ENCODE assay signal across 31 cellular contexts in genomic region chr19:29890392-29890791, GRCh38.
"Had no signal": no experiment of that assay in that cellular context is flagged by ENCODE, and none has a peak within 500 bp of the region (broad histone marks: within the 10 kb centered on the region; RNA-seq: fewer than 3 reads in every experiment).

No MANE protein-coding gene starts in this region.

- H3K36me3 ChIP-seq: adrenal gland, brain microvascular endothelial cell, breast epithelium had no signal

- DNase-seq: activated B cell treated with CpG ODN at 0.5 μM for 24 hours; activated CD4-positive, alpha-beta memory T cell treated with anti-CD3 and anti-CD28 coated beads for 36 hours; activated CD4-positive, alpha-beta T cell treated with anti-CD3 and anti-CD28 coated beads for 4 hours; activated CD4-positive, alpha-beta T cell treated with anti-CD3 and anti-CD28 coated beads, Interleukin-2, amount 10 ng/mL, durations not matched to agents 24 days and 14 days; activated CD4-positive, CD25-positive, alpha-beta regulatory T cell treated with anti-CD3 and anti-CD28 coated beads, Interleukin-2, amount 50 U/mL, for 72 hours; activated CD8-positive, alpha-beta memory T cell treated with anti-CD3 and anti-CD28 coated beads, Interleukin-2, amount 50 U/mL, for 4 hours; activated CD8-positive, alpha-beta T cell treated with anti-CD3 and anti-CD28 coated beads for 36 hours; activated effector memory CD4-positive, alpha-beta T cell treated with anti-CD3 and anti-CD28 coated beads, Interleukin-2, amount 50 U/mL, for 16 hours; activated gamma-delta T cell treated with Interleukin-2 at 50 U/mL for 16 hours; activated naive CD4-positive, alpha-beta T cell; activated naive CD4-positive, alpha-beta T cell treated with anti-CD3 and anti-CD28 coated beads, Interleukin-2, amount 10 ng/mL, durations not matched to agents 7 days and 5 days; activated naive CD8-positive, alpha-beta T cell treated with anti-CD3 and anti-CD28 coated beads for 36 hours; activated T-cell treated with anti-CD3 and anti-CD28 coated beads for 4 hours; activated T-cell treated with anti-CD3 and anti-CD28 coated beads, Interleukin-2, amount 50 U/mL, for 1 hour; activated T-cell treated with anti-CD3 and anti-CD28 coated beads, Interleukin-2, amount 50 U/mL, for 4 hours; activated T-cell treated with anti-CD3 and anti-CD28 coated beads, Interleukin-2, amount 50 U/mL, for 72 hours; adrenal gland; amniotic stem cell; body of pancreas; brain microvascular endothelial cell; central memory CD4-positive, alpha-beta T cell; T-helper 1 cell; T-helper 2 cell; T-helper 9 cell had no signal

- H3K27ac Mint-ChIP-seq: activated B cell treated with CpG ODN at 0.5 μM for 24 hours; activated CD4-positive, alpha-beta memory T cell treated with anti-CD3 and anti-CD28 coated beads for 36 hours; activated CD4-positive, alpha-beta T cell treated with anti-CD3 and anti-CD28 coated beads, Interleukin-2, amount 10 ng/mL, durations not matched to agents 24 days and 14 days; activated CD8-positive, alpha-beta T cell treated with anti-CD3 and anti-CD28 coated beads for 36 hours; activated naive CD4-positive, alpha-beta T cell treated with anti-CD3 and anti-CD28 coated beads, Interleukin-2, amount 10 ng/mL, durations not matched to agents 7 days and 5 days; activated naive CD4-positive, alpha-beta T cell treated with anti-CD3 and anti-CD28 coated beads, Interleukin-2, amount 50 U/mL, for 72 hours; activated naive CD8-positive, alpha-beta T cell treated with anti-CD3 and anti-CD28 coated beads for 36 hours; activated T-cell treated with anti-CD3 and anti-CD28 coated beads, Interleukin-2, amount 50 U/mL, for 72 hours; activated T-helper 1 cell treated with anti-CD3 and anti-CD28 coated beads, Interleukin-12 subunit alpha, Interleukin-12 subunit beta, Interleukin-2, Interleukin-4 antibody, amounts not matched to agents 30 ng/mL and 10 ng/mL and 1 ng/mL, durations not matched to agents 14 hours and 24 hours and 36 hours; activated T-helper 17 cell treated with anti-CD3 and anti-CD28 coated beads, Interleukin-2, amount 50 U/mL, for 72 hours; T-helper 1 cell treated with Interleukin-12 subunit alpha and Interleukin-12 subunit beta and Interleukin-4 antibody, amounts not matched to agents 30 μg/mL and 1 μg/mL, for 36 hours; T-helper 2 cell treated with Interferon-gamma antibody and Interleukin-4, amounts not matched to agents 5 μg/mL and 100 μg/mL, for 36 hours had no signal

- H3K27ac ChIP-seq: adrenal gland, body of pancreas, brain microvascular endothelial cell, breast epithelium, VCaP had no signal

- H3K36me3 Mint-ChIP-seq: activated CD4-positive, alpha-beta memory T cell treated with anti-CD3 and anti-CD28 coated beads for 36 hours; activated naive CD4-positive, alpha-beta T cell treated with anti-CD3 and anti-CD28 coated beads, Interleukin-2, amount 10 ng/mL, durations not matched to agents 7 days and 5 days; activated naive CD4-positive, alpha-beta T cell treated with anti-CD3 and anti-CD28 coated beads, Interleukin-2, amount 50 U/mL, for 72 hours; activated naive CD8-positive, alpha-beta T cell treated with anti-CD3 and anti-CD28 coated beads for 36 hours had no signal

- H3K9me3 ChIP-seq: adrenal gland, body of pancreas, breast epithelium had no signal

- ATAC-seq: activated CD8-positive, alpha-beta T cell treated with anti-CD3 and anti-CD28 coated beads for 36 hours; activated naive CD4-positive, alpha-beta T cell treated with anti-CD3 and anti-CD28 coated beads, Interleukin-2, amount 50 U/mL, for 72 hours; activated T-cell treated with anti-CD3 and anti-CD28 coated beads, Interleukin-2, amount 50 U/mL, for 4 hours; activated T-cell treated with anti-CD3 and anti-CD28 coated beads, Interleukin-2, amount 50 U/mL, for 72 hours; activated T-helper 17 cell treated with anti-CD3 and anti-CD28 coated beads, Interleukin-2, amount 50 U/mL, for 72 hours; body of pancreas had no signal

- H3K4me1 ChIP-seq: body of pancreas, breast epithelium had no signal

- H3K27me3 ChIP-seq: adrenal gland, body of pancreas, brain microvascular endothelial cell, breast epithelium had no signal

- H3K27me3 Mint-ChIP-seq: activated naive CD8-positive, alpha-beta T cell treated with anti-CD3 and anti-CD28 coated beads for 36 hours; activated T-helper 17 cell treated with anti-CD3 and anti-CD28 coated beads, Interleukin-2, amount 50 U/mL, for 72 hours had no signal

- H3K4me3 ChIP-seq: adrenal gland, body of pancreas, breast epithelium had no signal

- H3K4me3 Mint-ChIP-seq: activated B cell treated with CpG ODN at 0.5 μM for 24 hours; activated CD4-positive, alpha-beta memory T cell treated with anti-CD3 and anti-CD28 coated beads for 36 hours; activated CD4-positive, alpha-beta T cell treated with anti-CD3 and anti-CD28 coated beads, Interleukin-2, amount 10 ng/mL, durations not matched to agents 24 days and 14 days; activated CD8-positive, alpha-beta T cell treated with anti-CD3 and anti-CD28 coated beads for 36 hours; activated naive CD4-positive, alpha-beta T cell treated with anti-CD3 and anti-CD28 coated beads, Interleukin-2, amount 10 ng/mL, durations not matched to agents 7 days and 5 days; activated naive CD8-positive, alpha-beta T cell treated with anti-CD3 and anti-CD28 coated beads for 36 hours; activated T-cell treated with anti-CD3 and anti-CD28 coated beads, Interleukin-2, amount 50 U/mL, for 4 hours; activated T-cell treated with anti-CD3 and anti-CD28 coated beads, Interleukin-2, amount 50 U/mL, for 72 hours; activated T-helper 1 cell treated with anti-CD3 and anti-CD28 coated beads, Interleukin-12 subunit alpha, Interleukin-12 subunit beta, Interleukin-2, Interleukin-4 antibody, amounts not matched to agents 30 ng/mL and 10 ng/mL and 1 ng/mL, durations not matched to agents 14 hours and 24 hours and 36 hours; activated T-helper 17 cell treated with anti-CD3 and anti-CD28 coated beads, Interleukin-2, amount 50 U/mL, for 72 hours; T-helper 1 cell treated with Interleukin-12 subunit alpha and Interleukin-12 subunit beta and Interleukin-4 antibody, amounts not matched to agents 30 μg/mL and 1 μg/mL, for 36 hours; T-helper 2 cell treated with Interferon-gamma antibody and Interleukin-4, amounts not matched to agents 5 μg/mL and 100 μg/mL, for 36 hours had no signal

- H3K9me3 Mint-ChIP-seq: activated B cell treated with CpG ODN at 0.5 μM for 24 hours; activated CD4-positive, alpha-beta memory T cell treated with anti-CD3 and anti-CD28 coated beads for 36 hours; activated CD8-positive, alpha-beta T cell treated with anti-CD3 and anti-CD28 coated beads for 36 hours; activated naive CD4-positive, alpha-beta T cell treated with anti-CD3 and anti-CD28 coated beads, Interleukin-2, amount 10 ng/mL, durations not matched to agents 7 days and 5 days; activated naive CD8-positive, alpha-beta T cell treated with anti-CD3 and anti-CD28 coated beads for 36 hours; activated T-cell treated with anti-CD3 and anti-CD28 coated beads, Interleukin-2, amount 50 U/mL, for 4 hours; activated T-helper 17 cell treated with anti-CD3 and anti-CD28 coated beads, Interleukin-2, amount 50 U/mL, for 72 hours; T-helper 1 cell treated with Interleukin-12 subunit alpha and Interleukin-12 subunit beta and Interleukin-4 antibody, amounts not matched to agents 30 μg/mL and 1 μg/mL, for 36 hours; T-helper 2 cell treated with Interferon-gamma antibody and Interleukin-4, amounts not matched to agents 5 μg/mL and 100 μg/mL, for 36 hours had no signal
